In the genomic region with DNA sequence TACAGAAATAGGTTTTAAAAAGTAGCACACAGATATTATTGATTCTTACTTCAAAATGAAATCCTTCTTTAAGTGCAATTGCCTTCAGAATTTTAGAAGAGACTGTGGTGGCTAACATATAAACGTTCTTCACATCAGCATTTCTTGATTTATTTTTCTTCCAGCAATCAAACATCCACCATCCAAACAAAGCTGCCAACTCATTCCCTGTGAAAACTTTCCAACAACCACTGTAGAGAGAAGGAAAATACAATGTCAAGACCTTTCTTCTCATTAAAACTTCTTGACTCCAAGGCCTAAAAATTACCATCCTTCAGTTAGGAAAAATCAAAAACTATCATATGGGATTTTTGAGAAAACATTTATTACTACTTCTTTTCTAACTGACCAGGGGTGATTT, we compare ENCODE assay signal across 23 cellular contexts. TPM values are rescaled to one million over a fixed set of nuclear protein-coding genes. Genes with fewer than 3 reads are reported as not detected.
DNase-seq lines count a peak whose midpoint lies in the region; ATAC-seq and TF ChIP-seq lines count a peak whose summit lies in the region.
"Had no signal": no experiment of that assay in that cellular context is flagged by ENCODE, and none has a peak within 500 bp of the region (broad histone marks: within the 10 kb centered on the region; RNA-seq: fewer than 3 reads in every experiment).

No MANE protein-coding gene starts in this region.

- H2AK5ac ChIP-seq in IMR-90 (ENCODE audit: low read depth, low read length) = no peak overlapping the region

- dilution Hi-C loops in IMR-90 (cut with HindIII; ENCODE audit: low sequenced_read_pairs, unreplicated experiment) = no loop called here

- H3K27ac Mint-ChIP-seq in chondrocyte (ENCODE audit: unreplicated experiment) = peak overlapping the region; percentile 54
- H3K27ac Mint-ChIP-seq: CD14-positive monocyte; CD4-positive, alpha-beta T cell had no signal

- H3K4me1 Mint-ChIP-seq in chondrocyte (ENCODE audit: low read depth) = peaks cover 13% of the 10 kb centered on the region
- H3K4me1 Mint-ChIP-seq: CD14-positive monocyte; CD8-positive, alpha-beta memory T cell had no signal

- H2BK20ac ChIP-seq in IMR-90 (ENCODE audit: low read depth, low read length) = no peak overlapping the region

- H2BK15ac ChIP-seq in IMR-90 (ENCODE audit: low read depth, low read length) = no peak overlapping the region

- H3K27me3 ChIP-seq in IMR-90 (ENCODE audit: control insufficient read depth, insufficient read depth, low read length) (no peaks in the 10 kb centered on the region), SK-N-SH (ENCODE audit: insufficient read depth) (no peaks in the 10 kb centered on the region)
- H3K27me3 ChIP-seq: BE2C; BLaER1 treated with 17β-estradiol and CSF1 and Interleukin-3, amounts not matched to agents 10 nM and 100 nM had no signal

- H3K9me2 ChIP-seq in SK-N-SH = no peaks in the 10 kb centered on the region

- TF ChIP-seq CTCF in IMR-90 (conservative IDR thresholded peaks at IDR 0.05; ENCODE audit: low read depth, low read length) = no peak
- no peak for TF ChIP-seq CTCF in chondrocyte (IDR thresholded peaks at IDR 0.05)
- no peak for TF ChIP-seq CTCF in SK-N-SH (IDR thresholded peaks at IDR 0.05)

- in situ Hi-C loops in IMR-90 (cut with MboI; ENCODE audit: low sequenced_read_pairs) = no loop called here

- H3K36me3 Mint-ChIP-seq in chondrocyte (ENCODE audit: low read depth) = peaks cover 25% of the 10 kb centered on the region

- WGBS in IMR-90 (ENCODE audit: extremely low coverage in 2 of 2, insufficient read length in 1 of 2), 2 experiments = no CpG with 5 or more reads among the region's 1 CpG
- 74% methylated on average over 1 of the region's 1 CpG for WGBS in SK-N-SH (ENCODE audit: low lambda C conversion rate)

- H2AK9ac ChIP-seq in IMR-90 (replicated peaks; ENCODE audit: low read depth, low read length, poor library complexity) = no peak overlapping the region

- POLR2A ChIA-PET in IMR-90 (lab: Charles Lee; ENCODE audit: unreplicated experiment) (interaction anchor here (0.6 kb wide), 1 partner anchor 27 kb away, joined by 3 read pairs; no protein-coding TSS in a partner anchor), SK-N-SH (lab: Yijun Ruan, JAX) (no interaction called here)

- intact Hi-C loops in IMR-90 (cut with micrococcal nuclease) = no loop called here

- no peak overlapping the region for H3K4ac ChIP-seq in IMR-90 (ENCODE audit: low read depth, low read length)

- H3K56ac ChIP-seq in IMR-90 (ENCODE audit: extremely low read depth, insufficient read depth, low read length) = no peak overlapping the region

- no peaks in the 10 kb centered on the region for H3K79me1 ChIP-seq in IMR-90 (ENCODE audit: low read depth in 1 of 2, low read length in 2 of 2)

- no peak overlapping the region for H3K23ac ChIP-seq in IMR-90 (ENCODE audit: low read depth, low read length)

- H2BK120ac ChIP-seq in IMR-90 (ENCODE audit: low read depth, low read length) = no peak overlapping the region

- H3K27ac ChIP-seq in IMR-90 (ENCODE audit: insufficient read depth, low read length) (no peak overlapping the region), SK-N-SH (ENCODE audit: low read depth in 2 of 2, low read length in 1 of 2) (no peak overlapping the region)
- H3K27ac ChIP-seq: A549; BLaER1 treated with 17β-estradiol and CSF1 and Interleukin-3, amounts not matched to agents 10 nM and 100 nM; GM23248 had no signal

- H3K9me3 Mint-ChIP-seq in chondrocyte (ENCODE audit: low read depth) = no peaks in the 10 kb centered on the region
- H3K9me3 Mint-ChIP-seq: CD14-positive monocyte; CD4-positive, alpha-beta T cell; CD8-positive, alpha-beta memory T cell had no signal

- no peaks in the 10 kb centered on the region; the same call in 1 of the 2 replicates for H3K36me3 ChIP-seq in IMR-90 (ENCODE audit: control insufficient read depth, insufficient read depth, low read length)
- peaks cover 15 to 38% of the 10 kb centered on the region in 2 experiments for H3K36me3 ChIP-seq in SK-N-SH (replicated peaks in 1 of 2; ENCODE audit: control insufficient read depth in 1 of 2, insufficient read depth in 2 of 2, low read length in 1 of 2)
- H3K36me3 ChIP-seq: BE2C had no signal

- ATAC-seq in IMR-90 (ENCODE audit: low read depth) (peak; percentile 69), GM21390 (IDR thresholded peaks at IDR 0.05; ENCODE audit: unreplicated experiment) (no peak), GM18909 (IDR thresholded peaks at IDR 0.05; ENCODE audit: poor library complexity, unreplicated experiment) (no peak)
- ATAC-seq: A549 had no signal

- no peak for TF ChIP-seq POLR2A in IMR-90 (IDR thresholded peaks at IDR 0.05; ENCODE audit: low read depth, low read length)

- H3K9ac ChIP-seq in IMR-90 (ENCODE audit: low read depth, low read length) = no peak overlapping the region
- H3K9ac ChIP-seq in SK-N-SH = no peak overlapping the region
- H3K9ac ChIP-seq: BLaER1 treated with 17β-estradiol and CSF1 and Interleukin-3, amounts not matched to agents 10 nM and 100 nM; GM23248 had no signal

- H2AFZ ChIP-seq in IMR-90 (replicated peaks; ENCODE audit: low read length, poor library complexity) = no peak overlapping the region
- H2AFZ ChIP-seq in SK-N-SH (ENCODE audit: low read depth) = no peak overlapping the region
- H2AFZ ChIP-seq: GM23248 had no signal

- H2BK5ac ChIP-seq in IMR-90 (ENCODE audit: low read depth, low read length, poor library complexity, severe bottlenecking) = no peak overlapping the region

- no peak overlapping the region for H3K4me3 ChIP-seq in IMR-90 (ENCODE audit: insufficient read depth, low read depth, low read length)
- no peak overlapping the region for H3K4me3 ChIP-seq in SK-N-SH (ENCODE audit: low read depth in 2 of 2, low read length in 1 of 2)
- H3K4me3 ChIP-seq: A549; BLaER1 treated with 17β-estradiol and CSF1 and Interleukin-3, amounts not matched to agents 10 nM and 100 nM; GM23248 had no signal

- CTCF ChIA-PET in IMR-90 (lab: Yijun Ruan, JAX) = no interaction called here
- CTCF ChIA-PET in SK-N-SH (lab: Yijun Ruan, JAX) = interaction anchor here (1.2 kb wide), 1 partner anchor 23 kb away, joined by 4 read pairs; no protein-coding TSS in a partner anchor

- no peak overlapping the region for H4K8ac ChIP-seq in IMR-90 (ENCODE audit: low read depth in 2 of 2, low read length in 2 of 2)

- H3K9me1 ChIP-seq in IMR-90 (ENCODE audit: insufficient read depth, low read length) = no peaks in the 10 kb centered on the region

- no peak overlapping the region for H4K5ac ChIP-seq in IMR-90 (ENCODE audit: low read depth, low read length)

- no peaks in the 10 kb centered on the region for H3K27me3 Mint-ChIP-seq in chondrocyte (ENCODE audit: low read depth)
- H3K27me3 Mint-ChIP-seq: CD4-positive, alpha-beta T cell; CD8-positive, alpha-beta memory T cell had no signal

- no peak overlapping the region for H3K18ac ChIP-seq in IMR-90 (ENCODE audit: low read depth, low read length)

- H3K9me3 ChIP-seq in IMR-90 (ENCODE audit: control insufficient read depth, insufficient read depth, low read length) (no peaks in the 10 kb centered on the region), SK-N-SH (no peaks in the 10 kb centered on the region)
- H3K9me3 ChIP-seq: A549, BE2C had no signal

- DNase-seq in IMR-90 (peak; percentile 61), chondrocyte (ENCODE audit: low spot score) (no peak), fibroblast of peridontal ligament (ENCODE audit: extremely low read depth) (peak; percentile 87), SK-N-SH (no peak), SIG-M5 (lab: John Stamatoyannopoulos, UW) (no peak)
- DNase-seq: 8988T; ACHN; AML-193; BE2C; CD4-positive, alpha-beta T cell; CD8-positive, alpha-beta memory T cell; DMS 273 treated with DMSO at 0.1 percent for 48 hours; DMS79; GF-D8; GM23248; H7; HCEC 1CT had no signal

- no peak overlapping the region; the same call in 1 of the 2 replicates for H3K4me2 ChIP-seq in IMR-90 (ENCODE audit: low read depth, low read length)
- H3K4me2 ChIP-seq in SK-N-SH = no peak overlapping the region
- H3K4me2 ChIP-seq: A549; BLaER1 treated with 17β-estradiol and CSF1 and Interleukin-3, amounts not matched to agents 10 nM and 100 nM had no signal

- no peak overlapping the region for H3K4me3 Mint-ChIP-seq in chondrocyte (ENCODE audit: unreplicated experiment)
- H3K4me3 Mint-ChIP-seq: CD14-positive monocyte; CD4-positive, alpha-beta T cell; CD8-positive, alpha-beta memory T cell had no signal

- no peak overlapping the region for H3K14ac ChIP-seq in IMR-90 (replicated peaks; ENCODE audit: low read depth, low read length)

- BruUV-seq in IMR-90 (replicated peaks; lab: Mats Ljungman, UMichigan) = no TSS peak

- TF ChIP-seq EP300 in SK-N-SH (IDR thresholded peaks at IDR 0.05; ENCODE audit: borderline replicate concordance in 1 of 2, low read depth in 1 of 2, low read length in 1 of 2) = no peak

- H4K20me1 ChIP-seq in IMR-90 (ENCODE audit: insufficient read depth, low read length) (no peaks in the 10 kb centered on the region), SK-N-SH (ENCODE audit: insufficient read depth) (no peaks in the 10 kb centered on the region)
- H4K20me1 ChIP-seq: BLaER1 treated with 17β-estradiol and CSF1 and Interleukin-3, amounts not matched to agents 10 nM and 100 nM had no signal

- no peak overlapping the region for H4K91ac ChIP-seq in IMR-90 (ENCODE audit: insufficient read depth, low read depth, low read length)

- H3K79me2 ChIP-seq in SK-N-SH (ENCODE audit: insufficient read depth) = no peaks in the 10 kb centered on the region

- H3K4me1 ChIP-seq in IMR-90 (ENCODE audit: control insufficient read depth, insufficient read depth, low read length) = peaks cover 2% of the 10 kb centered on the region
- H3K4me1 ChIP-seq in SK-N-SH (ENCODE audit: control insufficient read depth in 1 of 2, insufficient read depth in 2 of 2, low read depth in 1 of 2, low read length in 1 of 2) = no peaks in the 10 kb centered on the region
- H3K4me1 ChIP-seq: BE2C; BLaER1 treated with 17β-estradiol and CSF1 and Interleukin-3, amounts not matched to agents 10 nM and 100 nM had no signal

- no peaks in the 10 kb centered on the region for H3F3A ChIP-seq in SK-N-SH (replicated peaks; ENCODE audit: insufficient read depth)

- TF ChIP-seq RAD21 in IMR-90 (IDR thresholded peaks at IDR 0.05; ENCODE audit: low read length) (no peak), SK-N-SH (IDR thresholded peaks at IDR 0.05; ENCODE audit: low read length) (no peak)

RNA-seq across cellular contexts. Expression of a gene that starts 34.0 kb away (rescaled TPM):
- total RNA-seq in IMR-90 (2012; rRNA removed) (2.8 and 2.9 TPM in 2 replicates), chondrocyte (10.9 to 16.6 TPM (median 12.5 TPM) in 3 replicates)
- polyA plus RNA-seq in IMR-90 (2012; rRNA removed) (4.9 and 5.7 TPM in 2 replicates), SK-N-SH (2012; rRNA removed) (8.4 and 9.0 TPM in 2 replicates)
- 4.4 and 4.5 TPM in 2 replicates for polyA plus RNA-seq in IMR-90 (2012; cell fraction: cytosol; rRNA removed)
- polyA plus RNA-seq in IMR-90 (2012; cell fraction: nucleus; rRNA removed; ENCODE audit: low replicate concordance) = 2.0 and 4.4 TPM in 2 replicates
- polyA plus RNA-seq in SK-N-SH (2012; cell fraction: cytosol; rRNA removed) = 6.3 and 7.4 TPM in 2 replicates
- 7.4 and 8.3 TPM in 2 replicates for polyA plus RNA-seq in SK-N-SH (2012; cell fraction: nucleus; rRNA removed)
- total RNA-seq: CD4-positive, alpha-beta T cell; CD8-positive, alpha-beta memory T cell; H1 had no signal
- polyA plus RNA-seq: CD14-positive monocyte; CD8-positive, alpha-beta memory T cell had no signal

RNA-seq across cellular contexts. Expression of a gene that starts 52.8 kb away (rescaled TPM):
- total RNA-seq in IMR-90 (2012; rRNA removed) (1.8 and 2.8 TPM in 2 replicates), chondrocyte (20.4 to 23.6 TPM (median 22.0 TPM) in 3 replicates)
- polyA plus RNA-seq in IMR-90 (2012; rRNA removed) (0.62 and 0.72 TPM in 2 replicates), SK-N-SH (2012; rRNA removed) (0.90 and 1.0 TPM in 2 replicates)
- polyA plus RNA-seq in IMR-90 (2012; cell fraction: cytosol; rRNA removed) = 0.12 and 0.14 TPM in 2 replicates
- polyA plus RNA-seq in IMR-90 (2012; cell fraction: nucleus; rRNA removed; ENCODE audit: low replicate concordance) = 0.83 and 1.0 TPM in 2 replicates
- polyA plus RNA-seq in SK-N-SH (2012; cell fraction: cytosol; rRNA removed) = 1.2 and 1.4 TPM in 2 replicates
- polyA plus RNA-seq in SK-N-SH (2012; cell fraction: nucleus; rRNA removed) = 1.4 and 1.6 TPM in 2 replicates

Comparison
In these comparisons a context has a peak if more than half of its experiments do, and no peak if none do; other contexts are left out.
1. DNase-seq: peak in IMR-90 (single experiment) and fibroblast of peridontal ligament (single experiment); none in chondrocyte (single experiment), SK-N-SH (single experiment) and SIG-M5 (single experiment).